Comparison of ENCODE assay signal across 17 cellular contexts in genomic region chr2:122886479-122887130, GRCh38.
"Had no signal": no experiment of that assay in that cellular context is flagged by ENCODE, and none has a peak within 500 bp of the region (broad histone marks: within the 10 kb centered on the region; RNA-seq: fewer than 3 reads in every experiment).

No MANE protein-coding gene starts in this region.

- H3K9me3 ChIP-seq: breast epithelium, esophagus muscularis mucosa, gastroesophageal sphincter, heart right ventricle, left lung had no signal

- H3K4me3 ChIP-seq: breast epithelium, esophagus muscularis mucosa, gastroesophageal sphincter, heart right ventricle, left lung had no signal

- H3K9me3 Mint-ChIP-seq: dendritic cell treated with granulocyte-macrophage colony-stimulating factor and Interleukin-4, amounts not matched to agents 40 ng/mL and 50 ng/mL, for 4 days had no signal

- DNase-seq: activated CD4-positive, alpha-beta T cell treated with anti-CD3 and anti-CD28 coated beads, Interleukin-2, amount 50 U/mL, for 1 hour; activated CD4-positive, CD25-positive, alpha-beta regulatory T cell treated with anti-CD3 and anti-CD28 coated beads, Interleukin-2, amount 50 U/mL, for 72 hours; activated CD8-positive, alpha-beta memory T cell treated with anti-CD3 and anti-CD28 coated beads, Interleukin-2, amount 50 U/mL, for 48 hours; activated effector memory CD4-positive, alpha-beta T cell treated with Interleukin-2 at 50 U/mL for 16 hours; activated naive CD4-positive, alpha-beta T cell treated with anti-CD3 and anti-CD28 coated beads, Interleukin-2, amount 50 U/mL, for 16 hours; activated T-cell treated with anti-CD3 and anti-CD28 coated beads, Interleukin-2, amount 50 U/mL, for 48 hours; effector CD8-positive, alpha-beta T cell; heart right ventricle; left lung; midbrain; stimulated activated CD8-positive, alpha-beta memory T cell treated with anti-CD3 and anti-CD28 coated beads, Interleukin-4, amount 100 ng/mL, for 48 hours; stimulated activated naive CD4-positive, alpha-beta T cell had no signal

- H3K27ac Mint-ChIP-seq: dendritic cell treated with granulocyte-macrophage colony-stimulating factor and Interleukin-4, amounts not matched to agents 40 ng/mL and 50 ng/mL, for 4 days; progenitor cell of endocrine pancreas had no signal

- H3K27me3 ChIP-seq: breast epithelium, esophagus muscularis mucosa, gastroesophageal sphincter, heart right ventricle, left lung had no signal

- H3K27ac ChIP-seq: breast epithelium, esophagus muscularis mucosa, gastroesophageal sphincter, heart right ventricle, left lung had no signal

- H3K4me3 Mint-ChIP-seq: dendritic cell treated with granulocyte-macrophage colony-stimulating factor and Interleukin-4, amounts not matched to agents 40 ng/mL and 50 ng/mL, for 4 days had no signal

- H3K27me3 Mint-ChIP-seq: dendritic cell treated with granulocyte-macrophage colony-stimulating factor and Interleukin-4, amounts not matched to agents 40 ng/mL and 50 ng/mL, for 4 days; progenitor cell of endocrine pancreas had no signal

- H3K36me3 ChIP-seq: breast epithelium, esophagus muscularis mucosa, gastroesophageal sphincter, heart right ventricle, left lung had no signal

- H3K4me1 ChIP-seq: breast epithelium, esophagus muscularis mucosa, gastroesophageal sphincter, heart right ventricle, left lung had no signal
